ENCODE assay signal across 8 cellular contexts in genomic region chr19:58097349-58097748, GRCh38. TPM values are rescaled to one million over a fixed set of nuclear protein-coding genes. Genes with fewer than 3 reads are reported as not detected.
A peak's percentile ranks its signal among the peaks of the same experiment; 100 is the strongest.
DNase-seq lines count a peak whose midpoint lies in the region; ATAC-seq and TF ChIP-seq lines count a peak whose summit lies in the region.

No MANE protein-coding gene starts in this region.

- CTCF ChIA-PET in AG04450 (lab: Charles Lee), result no interaction called here

- H3K27ac Mint-ChIP-seq in IgD-negative memory B cell, result peak overlapping the region in 2 of 3 donors; percentile 67 to 100
- H3K27ac Mint-ChIP-seq in neural crest cell (ENCODE audit: unreplicated experiment), result peak overlapping the region; percentile 94

- H3K4me3 ChIP-seq in AG04450 (ENCODE audit: low read depth, low read length) (peak overlapping the region; percentile 68), endocrine pancreas (ENCODE audit: control insufficient read depth, insufficient read depth, low read length) (no peak overlapping the region)

- H3K9ac ChIP-seq in endocrine pancreas (ENCODE audit: control insufficient read depth, insufficient read depth, low read length), result peak overlapping the region; percentile 0

- H3K27me3 Mint-ChIP-seq in IgD-negative memory B cell (no peaks in the 10 kb centered on the region), neural crest cell (ENCODE audit: low read depth) (no peaks in the 10 kb centered on the region)

- ATAC-seq in GM21526 (IDR thresholded peaks at IDR 0.05; ENCODE audit: low FRiP score, unreplicated experiment), result no peak

- H3K27me3 ChIP-seq in AG04450 (ENCODE audit: control insufficient read depth, insufficient read depth, low read length), result no peaks in the 10 kb centered on the region
- no peaks in the 10 kb centered on the region for H3K27me3 ChIP-seq in endocrine pancreas (ENCODE audit: control insufficient read depth, insufficient read depth, low read length)

- peaks cover 5 to 20% (median 5%) of the 10 kb centered on the region in 3 donors for H3K9me3 Mint-ChIP-seq in IgD-negative memory B cell
- peaks cover 7% of the 10 kb centered on the region for H3K9me3 Mint-ChIP-seq in neural crest cell

- H3K9me3 ChIP-seq in AG04450 (ENCODE audit: control insufficient read depth, insufficient read depth, low read length) (peaks cover 83% of the 10 kb centered on the region), endocrine pancreas (ENCODE audit: control insufficient read depth, low read length) (no peaks in the 10 kb centered on the region)

- no peaks in the 10 kb centered on the region for H3K4me1 ChIP-seq in endocrine pancreas (ENCODE audit: control insufficient read depth, insufficient read depth, low read length)

- POLR2A ChIA-PET in AG04450 (lab: Yijun Ruan, JAX), result no interaction called here

- H3K27ac ChIP-seq in AG04450 (ENCODE audit: low read depth, low read length), result no peak overlapping the region

- H3K4me1 Mint-ChIP-seq in IgD-negative memory B cell (peaks cover 6 to 12% (median 9%) of the 10 kb centered on the region in 3 donors), neural crest cell (peaks cover 6% of the 10 kb centered on the region)

- H3K36me3 Mint-ChIP-seq in IgD-negative memory B cell (peaks cover 4% of the 10 kb centered on the region), neural crest cell (ENCODE audit: low read depth) (peaks cover 15% of the 10 kb centered on the region)

- H3K4me3 Mint-ChIP-seq in IgD-negative memory B cell (peak overlapping the region in 3 of 4 donors; percentile 63 to 95 (median 87)), neural crest cell (peak overlapping the region; percentile 79)

- TF ChIP-seq CTCF in AG04450 (IDR thresholded peaks at IDR 0.05; ENCODE audit: low read depth, low read length) (no peak), neural crest cell (conservative IDR thresholded peaks at IDR 0.05) (no peak)

- DNase-seq in AG04450 (ENCODE audit: low read depth, low spot score), result no peak
- no peak for DNase-seq in neural crest cell (ENCODE audit: low read depth, low spot score)
- DNase-seq in cerebellum (ENCODE audit: low spot score), result no peak
- no peak for DNase-seq in LoVo (ENCODE audit: low spot score)
- DNase-seq in NCI-H1436 (lab: John Stamatoyannopoulos, UW), result no peak

- H3K36me3 ChIP-seq in endocrine pancreas (ENCODE audit: control insufficient read depth, insufficient read depth, low read length), result peaks cover 2% of the 10 kb centered on the region

RNA-seq across cellular contexts. Expression of gene ZSCAN18, which starts 0.7 kb away (rescaled TPM):
- 12.7 and 15.2 TPM in 2 replicates for polyA plus RNA-seq in AG04450 (2011; rRNA removed)
- 7.6 and 7.8 TPM in 2 replicates for polyA minus RNA-seq in AG04450 (2011; rRNA and poly(A)+ RNA removed)
- polyA plus RNA-seq in IgD-negative memory B cell, result 23.2 TPM
- total RNA-seq in neural crest cell, result 56.6 and 58.8 TPM in 2 replicates
- total RNA-seq in cerebellum, result 78.6 TPM

RNA-seq across cellular contexts. Expression of gene ZNF135, which starts 38.3 kb away (rescaled TPM):
- polyA plus RNA-seq in AG04450 (2011; rRNA removed), result 6.4 and 6.6 TPM in 2 replicates
- polyA minus RNA-seq in AG04450 (2011; rRNA and poly(A)+ RNA removed), result 6.6 and 8.1 TPM in 2 replicates
- 1.0 TPM for polyA plus RNA-seq in IgD-negative memory B cell
- total RNA-seq in neural crest cell, result 6.0 and 6.3 TPM in 2 replicates
- total RNA-seq in cerebellum, result 19.3 TPM

RNA-seq across cellular contexts. Expression of gene ZNF329, which starts 53.2 kb away (rescaled TPM):
- 9.5 and 10.2 TPM in 2 replicates for polyA plus RNA-seq in AG04450 (2011; rRNA removed)
- polyA minus RNA-seq in AG04450 (2011; rRNA and poly(A)+ RNA removed), result 11.3 and 13.6 TPM in 2 replicates
- 8.2 TPM for polyA plus RNA-seq in IgD-negative memory B cell
- total RNA-seq in neural crest cell, result 13.0 and 14.0 TPM in 2 replicates
- total RNA-seq in cerebellum, result 21.9 TPM
